22 cellular contexts compared by ENCODE assay signal in genomic region chr12:32462908-32463307, GRCh38.
"Had no signal": no experiment of that assay in that cellular context is flagged by ENCODE, and none has a peak within 500 bp of the region (broad histone marks: within the 10 kb centered on the region; RNA-seq: fewer than 3 reads in every experiment).

No MANE protein-coding gene starts in this region.

- H3K4me3 Mint-ChIP-seq: activated naive CD4-positive, alpha-beta T cell treated with anti-CD3 and anti-CD28 coated beads for 36 hours; activated T-cell treated with anti-CD3 and anti-CD28 coated beads, Interleukin-2, amount 50 U/mL, for 4 hours; brain; naive thymus-derived CD4-positive, alpha-beta T cell; neural crest cell; stimulated activated naive B cell treated with anti-CD40 and anti-IgM and Interleukin-4, amounts not matched to agents 10 μg/mL and 1 μg/mL and 100 μg/mL, for 72 hours; T-helper 17 cell had no signal

- DNase-seq: activated CD4-positive, alpha-beta T cell treated with anti-CD3 and anti-CD28 coated beads for 4 hours; activated CD4-positive, alpha-beta T cell treated with anti-CD3 and anti-CD28 coated beads, Interleukin-2, amount 50 U/mL, for 48 hours; activated CD4-positive, CD25-positive, alpha-beta regulatory T cell; activated CD8-positive, alpha-beta memory T cell treated with anti-CD3 and anti-CD28 coated beads, Interleukin-2, amount 50 U/mL, for 48 hours; activated naive CD4-positive, alpha-beta T cell treated with anti-CD3 and anti-CD28 coated beads for 36 hours; activated T-cell treated with anti-CD3 and anti-CD28 coated beads, Interleukin-2, amount 50 U/mL, for 4 hours; aorta; erythroblast; foreskin fibroblast; left colon; lower lobe of right lung; naive thymus-derived CD4-positive, alpha-beta T cell; occipital lobe; sigmoid colon; stimulated activated CD4-positive, alpha-beta T cell treated with anti-CD3 and anti-CD28 coated beads, Interleukin-2, amount 100 ng/mL, for 48 hours; stimulated activated CD8-positive, alpha-beta memory T cell treated with anti-CD3 and anti-CD28 coated beads, Interleukin-4, amount 100 ng/mL, for 48 hours; stimulated activated naive B cell treated with anti-CD40 and anti-IgM and Interleukin-4, amounts not matched to agents 10 μg/mL and 1 μg/mL and 100 μg/mL, for 72 hours; T-helper 17 cell; testis; trophoblast cell had no signal

- ATAC-seq: activated T-cell treated with anti-CD3 and anti-CD28 coated beads, Interleukin-2, amount 50 U/mL, for 4 hours; left colon; naive thymus-derived CD4-positive, alpha-beta T cell; stimulated activated naive B cell treated with anti-CD40 and anti-IgM and Interleukin-4, amounts not matched to agents 10 μg/mL and 1 μg/mL and 100 μg/mL, for 72 hours; T-helper 17 cell had no signal

- H3K9me3 ChIP-seq: lower lobe of right lung, sigmoid colon, testis had no signal

- H3K36me3 Mint-ChIP-seq: brain; naive thymus-derived CD4-positive, alpha-beta T cell; stimulated activated naive B cell treated with anti-CD40 and anti-IgM and Interleukin-4, amounts not matched to agents 10 μg/mL and 1 μg/mL and 100 μg/mL, for 72 hours had no signal

- H3K27me3 ChIP-seq: sigmoid colon, testis had no signal

- H3K4me3 ChIP-seq: lower lobe of right lung, sigmoid colon, testis had no signal

- H3K36me3 ChIP-seq: lower lobe of right lung, sigmoid colon had no signal

- H3K27ac ChIP-seq: lower lobe of right lung, sigmoid colon, testis had no signal

- H3K4me1 Mint-ChIP-seq: naive thymus-derived CD4-positive, alpha-beta T cell; neural crest cell; T-helper 17 cell had no signal

- H3K9me3 Mint-ChIP-seq: activated naive CD4-positive, alpha-beta T cell treated with anti-CD3 and anti-CD28 coated beads for 36 hours; activated T-cell treated with anti-CD3 and anti-CD28 coated beads, Interleukin-2, amount 50 U/mL, for 4 hours; brain; naive thymus-derived CD4-positive, alpha-beta T cell; neural crest cell; stimulated activated naive B cell treated with anti-CD40 and anti-IgM and Interleukin-4, amounts not matched to agents 10 μg/mL and 1 μg/mL and 100 μg/mL, for 72 hours had no signal

- H3K27ac Mint-ChIP-seq: activated naive CD4-positive, alpha-beta T cell treated with anti-CD3 and anti-CD28 coated beads for 36 hours; naive thymus-derived CD4-positive, alpha-beta T cell; stimulated activated naive B cell treated with anti-CD40 and anti-IgM and Interleukin-4, amounts not matched to agents 10 μg/mL and 1 μg/mL and 100 μg/mL, for 72 hours; T-helper 17 cell had no signal

- H3K27me3 Mint-ChIP-seq: brain; naive thymus-derived CD4-positive, alpha-beta T cell; stimulated activated naive B cell treated with anti-CD40 and anti-IgM and Interleukin-4, amounts not matched to agents 10 μg/mL and 1 μg/mL and 100 μg/mL, for 72 hours; T-helper 17 cell had no signal

- H3K4me1 ChIP-seq: lower lobe of right lung, sigmoid colon, testis had no signal
